Comparison of ENCODE assay signal across 1 cellular context in genomic region chr22:49966716-49967332, GRCh38.
TF ChIP-seq lines count a peak whose summit lies in the region.

No MANE protein-coding gene starts in this region.

TF ChIP-seq in HepG2, 621 proteins besides CTCF, POLR2A, EP300 and RAD21 (continued from another document and continues in another):
- TF ChIP-seq LBX2 (CRISPR knock-in tag; IDR thresholded peaks at IDR 0.05; ENCODE audit: borderline replicate concordance), result no peak
- TF ChIP-seq BORCS8-MEF2B (CRISPR knock-in tag; IDR thresholded peaks at IDR 0.05), result no peak
- no peak for TF ChIP-seq ZFP36 (IDR thresholded peaks at IDR 0.05; ENCODE audit: borderline replicate concordance, low read depth, low read length, partially characterized antibody)
- no peak for TF ChIP-seq TRAFD1 (CRISPR knock-in tag; IDR thresholded peaks at IDR 0.05; ENCODE audit: borderline replicate concordance)
- peak; percentile 93 for TF ChIP-seq HNRNPL (IDR thresholded peaks at IDR 0.05; ENCODE audit: low read depth, low read length)
- TF ChIP-seq ZNF891 (CRISPR knock-in tag; IDR thresholded peaks at IDR 0.05), result no peak
- TF ChIP-seq NCOA2 (CRISPR knock-in tag; IDR thresholded peaks at IDR 0.05), result peak; percentile 53; the same call in 1 of the 2 replicates
- TF ChIP-seq ZNF720 (CRISPR knock-in tag; IDR thresholded peaks at IDR 0.05), result no peak
- no peak for TF ChIP-seq ZNF362 (CRISPR knock-in tag; IDR thresholded peaks at IDR 0.05; ENCODE audit: borderline replicate concordance)
- 0 out of 2 replicates have a peak, but pooled peaks have one; percentile 3 for TF ChIP-seq RFXANK (CRISPR knock-in tag; IDR thresholded peaks at IDR 0.05)
- no peak for TF ChIP-seq BRF2 (CRISPR knock-in tag; IDR thresholded peaks at IDR 0.05)
- no peak for TF ChIP-seq POGZ (CRISPR knock-in tag; IDR thresholded peaks at IDR 0.05)
- no peak for TF ChIP-seq KAT8 (CRISPR knock-in tag; IDR thresholded peaks at IDR 0.05)
- no peak for TF ChIP-seq HMGXB3 (CRISPR knock-in tag; IDR thresholded peaks at IDR 0.05; ENCODE audit: borderline replicate concordance)
- no peak for TF ChIP-seq ZNF562 (CRISPR knock-in tag; IDR thresholded peaks at IDR 0.05; ENCODE audit: borderline replicate concordance)
- TF ChIP-seq ZNF180 (CRISPR knock-in tag; IDR thresholded peaks at IDR 0.05; ENCODE audit: borderline replicate concordance, low read depth), result no peak
- no peak for TF ChIP-seq ZNF329 (CRISPR knock-in tag; IDR thresholded peaks at IDR 0.05; ENCODE audit: low read depth)
- no peak for TF ChIP-seq TAF15 (IDR thresholded peaks at IDR 0.05; ENCODE audit: low read depth, low read length, poor library complexity, severe bottlenecking)
- 0 out of 2 replicates have a peak, but pooled peaks have one; percentile 32 for TF ChIP-seq ESRRA (CRISPR knock-in tag; IDR thresholded peaks at IDR 0.05; ENCODE audit: low read depth)
- TF ChIP-seq, protein P1, sequence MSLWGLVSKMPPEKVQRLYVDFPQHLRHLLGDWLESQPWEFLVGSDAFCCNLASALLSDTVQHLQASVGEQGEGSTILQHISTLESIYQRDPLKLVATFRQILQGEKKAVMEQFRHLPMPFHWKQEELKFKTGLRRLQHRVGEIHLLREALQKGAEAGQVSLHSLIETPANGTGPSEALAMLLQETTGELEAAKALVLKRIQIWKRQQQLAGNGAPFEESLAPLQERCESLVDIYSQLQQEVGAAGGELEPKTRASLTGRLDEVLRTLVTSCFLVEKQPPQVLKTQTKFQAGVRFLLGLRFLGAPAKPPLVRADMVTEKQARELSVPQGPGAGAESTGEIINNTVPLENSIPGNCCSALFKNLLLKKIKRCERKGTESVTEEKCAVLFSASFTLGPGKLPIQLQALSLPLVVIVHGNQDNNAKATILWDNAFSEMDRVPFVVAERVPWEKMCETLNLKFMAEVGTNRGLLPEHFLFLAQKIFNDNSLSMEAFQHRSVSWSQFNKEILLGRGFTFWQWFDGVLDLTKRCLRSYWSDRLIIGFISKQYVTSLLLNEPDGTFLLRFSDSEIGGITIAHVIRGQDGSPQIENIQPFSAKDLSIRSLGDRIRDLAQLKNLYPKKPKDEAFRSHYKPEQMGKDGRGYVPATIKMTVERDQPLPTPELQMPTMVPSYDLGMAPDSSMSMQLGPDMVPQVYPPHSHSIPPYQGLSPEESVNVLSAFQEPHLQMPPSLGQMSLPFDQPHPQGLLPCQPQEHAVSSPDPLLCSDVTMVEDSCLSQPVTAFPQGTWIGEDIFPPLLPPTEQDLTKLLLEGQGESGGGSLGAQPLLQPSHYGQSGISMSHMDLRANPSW (CRISPR knock-in tag; IDR thresholded peaks at IDR 0.05; ENCODE audit: borderline replicate concordance), result no peak
- no peak for TF ChIP-seq GATAD1 (CRISPR knock-in tag; IDR thresholded peaks at IDR 0.05)
- TF ChIP-seq ZBTB39 (CRISPR knock-in tag; IDR thresholded peaks at IDR 0.05), result no peak
- TF ChIP-seq ZBTB40 (IDR thresholded peaks at IDR 0.05), result no peak
- TF ChIP-seq ZBTB40 (CRISPR knock-in tag; IDR thresholded peaks at IDR 0.05), result no peak
- TF ChIP-seq JUNB (CRISPR knock-in tag; IDR thresholded peaks at IDR 0.05; ENCODE audit: borderline replicate concordance), result no peak
- TF ChIP-seq RXRA (CRISPR knock-in tag; IDR thresholded peaks at IDR 0.05), result no peak; the same call in 1 of the 2 replicates
- TF ChIP-seq ZNF556 (CRISPR knock-in tag; IDR thresholded peaks at IDR 0.05; ENCODE audit: borderline replicate concordance), result no peak
- TF ChIP-seq HNRNPK (IDR thresholded peaks at IDR 0.05; ENCODE audit: low read depth, low read length, poor library complexity, severe bottlenecking), result no peak
- TF ChIP-seq ZNF234 (CRISPR knock-in tag; conservative IDR thresholded peaks at IDR 0.05), result no peak
- TF ChIP-seq CC2D1A (CRISPR knock-in tag; IDR thresholded peaks at IDR 0.05), result no peak
- no peak for TF ChIP-seq MEIS1 (CRISPR knock-in tag; IDR thresholded peaks at IDR 0.05; ENCODE audit: borderline replicate concordance)
- TF ChIP-seq NFE2L2 (IDR thresholded peaks at IDR 0.05; ENCODE audit: low read length), result no peak
- TF ChIP-seq ZFP36L1 (CRISPR knock-in tag; IDR thresholded peaks at IDR 0.05), result no peak
- TF ChIP-seq GTF3A (CRISPR knock-in tag; conservative IDR thresholded peaks at IDR 0.05), result no peak
